In genomic region chr20:47878601-47879004, GRCh38 we compare ENCODE assay signal across 20 cellular contexts.
DNase-seq lines count a peak whose midpoint lies in the region; ATAC-seq and TF ChIP-seq lines count a peak whose summit lies in the region.
"Had no signal": no experiment of that assay in that cellular context is flagged by ENCODE, and none has a peak within 500 bp of the region (broad histone marks: within the 10 kb centered on the region; RNA-seq: fewer than 3 reads in every experiment).

No MANE protein-coding gene starts in this region.

- TF ChIP-seq POLR2A in gastroesophageal sphincter (IDR thresholded peaks at IDR 0.05), result no peak

- no peak for TF ChIP-seq CTCF in HEK293 (tag by site-specific recombination; IDR thresholded peaks at IDR 0.05)
- TF ChIP-seq CTCF in gastroesophageal sphincter (IDR thresholded peaks at IDR 0.05), result no peak

- no peak overlapping the region for H2AFZ ChIP-seq in trophoblast cell (ENCODE audit: insufficient read depth, low read length, poor library complexity)

- H3K23ac ChIP-seq in trophoblast cell (ENCODE audit: low read length), result no peak overlapping the region

- no peak overlapping the region for H3K18ac ChIP-seq in trophoblast cell (ENCODE audit: low read length)

- POLR2A ChIA-PET in HEK293 (lab: Yijun Ruan, JAX), result no interaction called here

- H3K36me3 ChIP-seq in HEK293 (ENCODE audit: control insufficient read depth in 2 of 2, insufficient read depth in 1 of 2, low read length in 2 of 2), result no peaks in the 10 kb centered on the region
- H3K36me3 ChIP-seq in gastroesophageal sphincter, result no peaks in the 10 kb centered on the region
- no peaks in the 10 kb centered on the region for H3K36me3 ChIP-seq in trophoblast cell (ENCODE audit: control insufficient read depth in 1 of 2, insufficient read depth in 2 of 2, low read length in 2 of 2)
- H3K36me3 ChIP-seq: SJSA1, tibial artery had no signal

- CTCF ChIA-PET in HEK293 (lab: Yijun Ruan, JAX), result no interaction called here

- 89 to 91% methylated on average over 2 to 4 of the region's 6 CpGs for WGBS in gastroesophageal sphincter (ENCODE audit: low coverage in 1 of 2), 2 donors
- no CpG with 5 or more reads among the region's 6 CpGs for WGBS in trophoblast cell (ENCODE audit: extremely low coverage, insufficient coverage, insufficient read length)

- no peak overlapping the region for H4K91ac ChIP-seq in trophoblast cell (ENCODE audit: low read depth, low read length)

- H3K4me3 ChIP-seq in HEK293 (ENCODE audit: low read depth, low read length) (no peak overlapping the region), gastroesophageal sphincter (no peak overlapping the region), trophoblast cell (ENCODE audit: low read depth, low read length) (no peak overlapping the region)
- H3K4me3 ChIP-seq: SJSA1, tibial artery had no signal

- H3K4me1 ChIP-seq in HEK293 (ENCODE audit: control insufficient read depth, insufficient read depth, low read length) (0 out of 2 replicates have a peak, but pooled peaks cover 2% of the 10 kb centered on the region), gastroesophageal sphincter (no peaks in the 10 kb centered on the region), trophoblast cell (ENCODE audit: control insufficient read depth in 1 of 2, insufficient read depth in 2 of 2, low read length in 2 of 2) (no peaks in the 10 kb centered on the region)
- H3K4me1 ChIP-seq: SJSA1, tibial artery had no signal

- no peak overlapping the region for H2BK5ac ChIP-seq in trophoblast cell (ENCODE audit: low read depth, low read length, poor library complexity)

- no peak overlapping the region for H4K8ac ChIP-seq in trophoblast cell (ENCODE audit: low read depth, low read length)

- H3K27ac ChIP-seq in HEK293 (ENCODE audit: extremely low read depth, low read depth, low read length) (no peak overlapping the region), gastroesophageal sphincter (no peak overlapping the region), trophoblast cell (ENCODE audit: low read depth, low read length) (no peak overlapping the region)
- H3K27ac ChIP-seq: epithelial cell of prostate, foreskin keratinocyte, SJSA1, tibial artery had no signal

- H3K4ac ChIP-seq in trophoblast cell (ENCODE audit: low read depth, low read length), result no peak overlapping the region

- no peak overlapping the region for H4K12ac ChIP-seq in trophoblast cell (ENCODE audit: low read depth, low read length)

- no peaks in the 10 kb centered on the region for H3K9me3 ChIP-seq in HEK293 (ENCODE audit: control insufficient read depth, insufficient read depth, low read depth, low read length)
- no peaks in the 10 kb centered on the region for H3K9me3 ChIP-seq in gastroesophageal sphincter
- peaks cover 3% of the 10 kb centered on the region for H3K9me3 ChIP-seq in trophoblast cell (ENCODE audit: insufficient read depth, low read depth, low read length)
- H3K9me3 ChIP-seq: SJSA1, tibial artery had no signal

- DNase-seq in AG20443 (ENCODE audit: low spot score) (peak; percentile 40), SW 1271 (lab: John Stamatoyannopoulos, UW) (peak; percentile 11 to 15), amygdala (lab: John Stamatoyannopoulos, UW) (no peak), trophoblast cell (no peak), AML-193 (lab: John Stamatoyannopoulos, UW) (no peak)
- DNase-seq: activated CD4-positive, alpha-beta T cell treated with anti-CD3 and anti-CD28 coated beads, Interleukin-2, amount 50 U/mL, for 1 hour; DMS79 treated with DMSO at 0.1 percent for 48 hours; HCEC 1CT; midbrain; NCI-H1436; NCI-H774; stimulated activated naive CD8-positive, alpha-beta T cell treated with anti-CD3 and anti-CD28 coated beads, Interleukin-15, Interleukin-2, amounts not matched to agents 100 U/mL and 50 U/mL, for 24 hours; tibial artery had no signal

- no peaks in the 10 kb centered on the region for H3K79me1 ChIP-seq in trophoblast cell (ENCODE audit: low read length)

- H3K9ac ChIP-seq in trophoblast cell (ENCODE audit: low read length), result no peak overlapping the region

- no peak overlapping the region for H3K14ac ChIP-seq in trophoblast cell (ENCODE audit: low read length)

- no peak overlapping the region for H2AK5ac ChIP-seq in trophoblast cell (ENCODE audit: low read length)

- no peaks in the 10 kb centered on the region for H3K79me2 ChIP-seq in trophoblast cell (ENCODE audit: control insufficient read depth, insufficient read depth, low read length, poor library complexity)

- H3K27me3 ChIP-seq in gastroesophageal sphincter, result no peaks in the 10 kb centered on the region
- H3K27me3 ChIP-seq in trophoblast cell (ENCODE audit: insufficient read depth, low read length), result no peaks in the 10 kb centered on the region
- H3K27me3 ChIP-seq: foreskin keratinocyte had no signal

- TF ChIP-seq EP300 in gastroesophageal sphincter (IDR thresholded peaks at IDR 0.05), result no peak

- H3K4me2 ChIP-seq in trophoblast cell (ENCODE audit: low read length), result no peak overlapping the region

- H2BK12ac ChIP-seq in trophoblast cell (ENCODE audit: low read length), result no peak overlapping the region

- H2BK120ac ChIP-seq in trophoblast cell (ENCODE audit: insufficient read depth, low read length, poor library complexity), result no peak overlapping the region

- ATAC-seq in gastroesophageal sphincter (peak; percentile 31), HG03039 (IDR thresholded peaks at IDR 0.05; ENCODE audit: unreplicated experiment) (no peak)
- ATAC-seq: activated T-helper 17 cell treated with anti-CD3 and anti-CD28 coated beads, Interleukin-2, amount 50 U/mL, for 72 hours; foreskin keratinocyte; stimulated activated naive CD8-positive, alpha-beta T cell treated with anti-CD3 and anti-CD28 coated beads, Interleukin-15, Interleukin-2, amounts not matched to agents 100 U/mL and 50 U/mL, for 24 hours had no signal

TF ChIP-seq in HEK293, 187 proteins besides CTCF, POLR2A, EP300 and RAD21:
- TF ChIP-seq ZIC2 (tag by site-specific recombination; IDR thresholded peaks at IDR 0.05), result peak; percentile 33
- no peak for TF ChIP-seq ZNF544 (tag by site-specific recombination; IDR thresholded peaks at IDR 0.05)

Comparison
In these comparisons a context has a peak if more than half of its experiments do, and no peak if none do; other contexts are left out.
1. DNase-seq: peak in AG20443 (single experiment) and SW 1271 (2 of 2); none in amygdala (0 of 56), trophoblast cell (0 of 2) and AML-193 (0 of 2).